ENCODE assay signal across 7 cellular contexts in the genomic region with DNA sequence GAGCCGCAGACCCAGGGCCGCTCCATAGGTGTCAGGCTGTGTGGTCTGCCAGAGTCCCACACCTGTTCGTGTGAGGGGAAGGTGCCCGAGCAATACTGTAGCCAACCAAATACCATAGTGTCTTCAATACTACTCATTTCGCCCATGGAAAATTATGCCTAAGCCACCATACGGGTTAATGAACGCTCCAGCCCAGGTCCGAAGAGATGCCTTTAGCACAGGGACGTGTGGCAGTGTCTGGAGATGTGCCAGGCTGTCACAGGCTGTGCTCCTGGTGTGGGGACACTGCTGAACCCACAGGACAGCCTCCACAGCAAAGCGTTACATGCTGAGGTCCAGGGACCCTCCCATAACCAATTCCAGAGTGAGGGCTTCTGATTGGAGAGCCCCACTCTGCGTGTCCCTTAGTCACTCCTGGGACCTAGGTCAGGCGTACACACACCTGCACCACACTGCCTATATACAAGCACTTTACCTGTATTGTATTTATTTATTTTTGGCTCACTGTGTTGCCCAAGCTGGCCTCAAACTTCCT. TPM values are rescaled to one million over a fixed set of nuclear protein-coding genes. Genes with fewer than 3 reads are reported as not detected.
DNase-seq lines count a peak whose midpoint lies in the region; ATAC-seq, FAIRE-seq and TF ChIP-seq lines count a peak whose summit lies in the region.
"Not testable (repeated sequence)": the region's sequence is repeated elsewhere in the genome, so short reads cannot be mapped to it uniquely, and the experiment has no call there.

No MANE protein-coding gene starts in this region.

- FAIRE-seq in HTR-8/SVneo (lab: Jason Lieb, UNC): peak; percentile 97
- FAIRE-seq in urothelium cell line (lab: Jason Lieb, UNC): peak; percentile 94

- TF ChIP-seq EP300 in sigmoid colon (IDR thresholded peaks at IDR 0.05); suprapubic skin (IDR thresholded peaks at IDR 0.05): not testable (repeated sequence)

- not testable (repeated sequence) for H3K27me3 ChIP-seq in colonic mucosa, sigmoid colon, suprapubic skin

- WGBS in sigmoid colon, 2 donors: 83 to 86% methylated on average over 8 to 12 of the region's 12 CpGs
- 79% methylated on average over 6 of the region's 12 CpGs for WGBS in suprapubic skin

- intact Hi-C loops in colonic mucosa (cut with DNase I); Right ventricle myocardium inferior (cut with DNase I); sigmoid colon (cut with DNase I): not testable (repeated sequence)

- H3K36me3 ChIP-seq in colonic mucosa, sigmoid colon, suprapubic skin: not testable (repeated sequence)

- H3K4me1 ChIP-seq in colonic mucosa, sigmoid colon, suprapubic skin: not testable (repeated sequence)

- peak; percentile 33 for ATAC-seq in Right ventricle myocardium inferior
- ATAC-seq in left lobe of liver: not testable (repeated sequence)

- H3K4me3 ChIP-seq in colonic mucosa, sigmoid colon, suprapubic skin: not testable (repeated sequence)

- H3K9ac ChIP-seq in colonic mucosa (ENCODE audit: low read depth in 2 of 2, low read length in 2 of 2): not testable (repeated sequence)

- TF ChIP-seq CTCF in colonic mucosa (IDR thresholded peaks at IDR 0.05); sigmoid colon (IDR thresholded peaks at IDR 0.05); suprapubic skin (IDR thresholded peaks at IDR 0.05): not testable (repeated sequence)

- not testable (repeated sequence) for H3K27ac ChIP-seq in colonic mucosa, sigmoid colon, suprapubic skin

- not testable (repeated sequence) for TF ChIP-seq POLR2A in sigmoid colon (IDR thresholded peaks at IDR 0.05); suprapubic skin (IDR thresholded peaks at IDR 0.05)

- not testable (repeated sequence) for H3K9me3 ChIP-seq in colonic mucosa, sigmoid colon, suprapubic skin

- not testable (repeated sequence) for DNase-seq in HTR-8/SVneo (ENCODE audit: insufficient read length, low spot score); Right ventricle myocardium inferior (ENCODE audit: missing footprints); urothelium cell line (ENCODE audit: low spot score)
- DNase-seq in colonic mucosa (peak; percentile 12), left lobe of liver (ENCODE audit: low spot score) (peak; percentile 16), sigmoid colon (peak; percentile 53), suprapubic skin (ENCODE audit: low spot score in 2 of 2) (peak; percentile 17 to 65)

RNA-seq across cellular contexts. Expression of a gene that starts 25.2 kb away (rescaled TPM):
- total RNA-seq in colonic mucosa (1 to 10 TPM; 1.1 to 2.7 TPM), Right ventricle myocardium inferior (1.8 TPM), left lobe of liver (0.83 TPM), sigmoid colon (1 to 10 TPM; 2.1 to 5.3 (median 4.4) TPM), suprapubic skin (1 to 10 TPM in 3 of 4 donors, under 1 TPM in 1; 0.91 to 2.6 (median 1.2) TPM)
- polyA plus RNA-seq in sigmoid colon: 10 to 100 TPM in 1 of 3 donors, under 1 TPM in 2; 0.46 to 10.1 (median 0.60) TPM

RNA-seq across cellular contexts. Expression of a gene that starts 38.2 kb away (rescaled TPM):
- total RNA-seq in colonic mucosa: 10 to 100 TPM; 16.6 to 35.6 TPM
- total RNA-seq in Right ventricle myocardium inferior: 5.6 TPM
- 10.9 TPM for total RNA-seq in left lobe of liver
- total RNA-seq in sigmoid colon: 1 to 10 TPM in 2 of 4 donors, under 1 TPM in 2; 0.83 to 1.8 (median 1.2) TPM
- 1 to 10 TPM; 2.4 to 5.1 (median 3.0) TPM for polyA plus RNA-seq in sigmoid colon
- total RNA-seq in suprapubic skin: 10 to 100 TPM in 1 of 4 donors, 1 to 10 TPM in 3; 7.6 to 10.3 (median 8.4) TPM
